In genomic region chr1:22804333-22804906, GRCh38 we compare ENCODE assay signal across 24 cellular contexts.
DNase-seq lines count a peak whose midpoint lies in the region; ATAC-seq, FAIRE-seq and TF ChIP-seq lines count a peak whose summit lies in the region.
"Had no signal": no experiment of that assay in that cellular context is flagged by ENCODE, and none has a peak within 500 bp of the region (broad histone marks: within the 10 kb centered on the region; RNA-seq: fewer than 3 reads in every experiment).

No MANE protein-coding gene starts in this region.

- no peaks in the 10 kb centered on the region for H3K36me3 Mint-ChIP-seq in Calu3 (ENCODE audit: insufficient read depth, unreplicated experiment)
- H3K36me3 Mint-ChIP-seq: CD4-positive, alpha-beta memory T cell had no signal

- no peak overlapping the region for H4K91ac ChIP-seq in H1 (replicated peaks; ENCODE audit: insufficient read length, low read length)
- H4K91ac ChIP-seq in mesenchymal stem cell (ENCODE audit: low read length) = no peak overlapping the region

- no peaks in the 10 kb centered on the region for H3K27me3 ChIP-seq in PC-3 (ENCODE audit: low read length)
- H3K27me3 ChIP-seq in H1 (replicated peaks in 1 of 4; ENCODE audit: control insufficient read depth in 3 of 4, extremely low read depth in 1 of 4, insufficient read depth in 3 of 4, low read length in 3 of 4) = no peaks in the 10 kb centered on the region
- peaks cover 0 to 23% of the 10 kb centered on the region in 2 experiments for H3K27me3 ChIP-seq in mesenchymal stem cell (ENCODE audit: control insufficient read depth in 1 of 2, insufficient read depth in 1 of 2, low read length in 2 of 2)
- H3K27me3 ChIP-seq: tibial nerve had no signal

- no peak overlapping the region for H3K4me3 ChIP-seq in PC-3 (ENCODE audit: low read length)
- H3K4me3 ChIP-seq in H1 (ENCODE audit: extremely low read depth in 1 of 4, insufficient read depth in 2 of 4, low read depth in 3 of 4, low read length in 4 of 4) = no peak overlapping the region
- H3K4me3 ChIP-seq in mesenchymal stem cell (ENCODE audit: insufficient read depth in 1 of 2, low read depth in 1 of 2, low read length in 2 of 2) = no peak overlapping the region
- H3K4me3 ChIP-seq: stomach, tibial nerve had no signal

- ATAC-seq in PC-3 = peak; percentile 45
- ATAC-seq: left lobe of liver, T-helper 17 cell had no signal

- no peaks in the 10 kb centered on the region for H3K36me3 ChIP-seq in PC-3 (ENCODE audit: low read depth, low read length)
- H3K36me3 ChIP-seq in H1 (ENCODE audit: control insufficient read depth in 2 of 4, insufficient read depth in 4 of 4, low read length in 3 of 4) = no peaks in the 10 kb centered on the region; a peak in 1 of 8 replicates
- H3K36me3 ChIP-seq in mesenchymal stem cell (ENCODE audit: control insufficient read depth in 1 of 2, insufficient read depth in 2 of 2, low read depth in 1 of 2, low read length in 2 of 2) = peaks cover 0 to 46% of the 10 kb centered on the region in 2 experiments
- H3K36me3 ChIP-seq: stomach, tibial nerve had no signal

- H3K79me1 ChIP-seq in H1 (ENCODE audit: low read depth, low read length) (no peaks in the 10 kb centered on the region), mesenchymal stem cell (replicated peaks; ENCODE audit: low read length, poor library complexity, severe bottlenecking) (peaks cover 52% of the 10 kb centered on the region)

- no peaks in the 10 kb centered on the region for H3K9me3 Mint-ChIP-seq in Calu3 (ENCODE audit: low read depth, unreplicated experiment)

- H3K23me2 ChIP-seq in H1 (ENCODE audit: low read depth, low read length) = peaks cover 4% of the 10 kb centered on the region; the same call in 1 of the 2 replicates

- no peak overlapping the region for H3K14ac ChIP-seq in H1 (ENCODE audit: insufficient read length)
- no peak overlapping the region for H3K14ac ChIP-seq in mesenchymal stem cell (ENCODE audit: low read length in 2 of 2)

- H3K4me1 Mint-ChIP-seq in Calu3 (ENCODE audit: low read depth, unreplicated experiment) = peaks cover 9% of the 10 kb centered on the region
- H3K4me1 Mint-ChIP-seq: CD4-positive, alpha-beta memory T cell; T-helper 17 cell had no signal

- H3K56ac ChIP-seq in H1 (replicated peaks; ENCODE audit: insufficient read length, low read depth, low read length) = no peak overlapping the region

- WGBS in H1 (ENCODE audit: extremely low coverage in 1 of 2, insufficient coverage in 1 of 2, insufficient read length in 1 of 2, insufficient replicate concordance in 2 of 2, low coverage in 1 of 2, low lambda C conversion rate in 2 of 2, missing lambda C conversion rate in 1 of 2), 2 experiments = 67% methylated on average over 7 of the region's 8 CpGs; no CpG with 5 or more reads in 1 of the 2 experiments
- 78% methylated on average over 7 of the region's 8 CpGs for WGBS in mesenchymal stem cell

- POLR2A ChIA-PET in PC-3 (lab: Charles Lee; ENCODE audit: unreplicated experiment) (no interaction called here), H1 (lab: Charles Lee; ENCODE audit: partially characterized antibody) (interaction anchor here (1.4 kb wide), 1 partner anchor 11 kb away, joined by 6 read pairs; no protein-coding TSS in a partner anchor)

- peak overlapping the region; percentile 13; the same call in 1 of the 2 replicates for H3K18ac ChIP-seq in H1 (ENCODE audit: extremely low read depth, low read length)
- no peak overlapping the region for H3K18ac ChIP-seq in mesenchymal stem cell (ENCODE audit: low read depth in 1 of 2, low read length in 2 of 2)

- BruUV-seq in PC-3 (replicated peaks; lab: Mats Ljungman, UMichigan) = no TSS peak
- no TSS peak for BruUV-seq in Calu3 (replicated peaks; lab: Mats Ljungman, UMichigan)

- H2AK5ac ChIP-seq in H1 (ENCODE audit: low read depth, low read length) (peak overlapping the region; percentile 43; the same call in 1 of the 2 replicates), mesenchymal stem cell (ENCODE audit: low read length, severe bottlenecking) (no peak overlapping the region)

- H2AFZ ChIP-seq in PC-3 (ENCODE audit: low read length) = no peak overlapping the region
- no peak overlapping the region for H2AFZ ChIP-seq in H1 (ENCODE audit: low read length)
- no peak overlapping the region for H2AFZ ChIP-seq in mesenchymal stem cell (ENCODE audit: low read depth, low read length)

- H2BK12ac ChIP-seq in H1 (ENCODE audit: low read depth, low read length) = peak overlapping the region; percentile 75; the same call in 1 of the 2 replicates
- no peak overlapping the region for H2BK12ac ChIP-seq in mesenchymal stem cell (ENCODE audit: low read length in 2 of 2)

- no peak for TF ChIP-seq EP300 in H1 (IDR thresholded peaks at IDR 0.05; ENCODE audit: borderline replicate concordance in 1 of 2, low read depth in 2 of 2, low read length in 2 of 2)

- H3K27ac Mint-ChIP-seq in Calu3 (ENCODE audit: unreplicated experiment) = no peak overlapping the region
- H3K27ac Mint-ChIP-seq: CD4-positive, alpha-beta memory T cell; T-helper 17 cell had no signal

- H3K27ac ChIP-seq in PC-3 (ENCODE audit: low read length) (no peak overlapping the region), H1 (ENCODE audit: low read depth, low read length) (no peak overlapping the region; the same call in 1 of the 2 replicates), mesenchymal stem cell (ENCODE audit: low read length, poor library complexity, severe bottlenecking) (no peak overlapping the region)
- H3K27ac ChIP-seq: stomach had no signal

- intact Hi-C loops in PC-3 (cut with micrococcal nuclease) (no loop called here), Calu3 (cut with micrococcal nuclease; ENCODE audit: unreplicated experiment) (no loop called here)

- H4K20me1 ChIP-seq in PC-3 (ENCODE audit: low read length) (no peaks in the 10 kb centered on the region), H1 (replicated peaks in 1 of 2; ENCODE audit: control insufficient read depth in 1 of 2, insufficient read depth in 2 of 2, low read length in 2 of 2) (no peaks in the 10 kb centered on the region)

- H3K23ac ChIP-seq in H1 (ENCODE audit: insufficient read length) (no peak overlapping the region), mesenchymal stem cell (ENCODE audit: low read length in 2 of 2) (no peak overlapping the region)

- H4K8ac ChIP-seq in H1 (ENCODE audit: extremely low read depth, insufficient read depth, low read length) = no peak overlapping the region
- no peak overlapping the region for H4K8ac ChIP-seq in mesenchymal stem cell (ENCODE audit: low read length)

- H3K27me3 Mint-ChIP-seq in Calu3 (ENCODE audit: unreplicated experiment) = no peaks in the 10 kb centered on the region

- H3K79me2 ChIP-seq in PC-3 (ENCODE audit: low read length) (no peaks in the 10 kb centered on the region), H1 (ENCODE audit: control insufficient read depth in 1 of 2, insufficient read depth in 2 of 2, low read length in 2 of 2) (no peaks in the 10 kb centered on the region)

- FAIRE-seq in H1 (lab: Jason Lieb, UNC) = no peak
- FAIRE-seq: GM12892 had no signal

- DNase-seq in Daoy (ENCODE audit: low read depth) (peak; percentile 30), PC-3 (peak; percentile 20), H1 (ENCODE audit: low read depth in 1 of 2, low spot score in 2 of 2) (no peak), mesenchymal stem cell (no peak), HT-29 (ENCODE audit: low spot score) (no peak), Calu3 (no peak), islet precursor cell (no peak)
- DNase-seq in activated CD8-positive, alpha-beta memory T cell treated with anti-CD3 and anti-CD28 coated beads, Interleukin-2, amount 50 U/mL, for 4 hours = no peak
- DNase-seq: activated CD4-positive, alpha-beta T cell treated with anti-CD3 and anti-CD28 coated beads for 4 hours; activated effector memory CD4-positive, alpha-beta T cell treated with anti-CD3 and anti-CD28 coated beads, Interleukin-2, amount 50 U/mL, for 16 hours; AML-193; CD4-positive, alpha-beta memory T cell; effector CD8-positive, alpha-beta T cell; erythroblast; foreskin melanocyte; H7; NCI-H1105 treated with DMSO at 0.1 percent for 48 hours; NCI-H1930; SK-N-SH; stomach; T-helper 17 cell had no signal

- H3K4me2 ChIP-seq in PC-3 (ENCODE audit: low read length) (no peak overlapping the region), H1 (ENCODE audit: insufficient read depth in 1 of 2, low read depth in 2 of 2, low read length in 2 of 2) (peak overlapping the region in 1 of 2 experiments; percentile 9; a peak in 1 of 4 replicates), mesenchymal stem cell (ENCODE audit: low read length, poor library complexity, severe bottlenecking) (no peak overlapping the region)
- H3K4me2 ChIP-seq: SK-N-SH had no signal

- H2BK120ac ChIP-seq in H1 (replicated peaks; ENCODE audit: low read depth, low read length) (no peak overlapping the region), mesenchymal stem cell (ENCODE audit: low read depth, low read length) (no peak overlapping the region)

- no peak overlapping the region for H4K5ac ChIP-seq in H1 (ENCODE audit: insufficient read length, low read depth, low read length)

- H3K9me3 ChIP-seq in PC-3 (ENCODE audit: low read length) = no peaks in the 10 kb centered on the region
- H3K9me3 ChIP-seq in H1 (ENCODE audit: insufficient read depth in 2 of 2, low read depth in 1 of 2, low read length in 1 of 2) = no peaks in the 10 kb centered on the region
- H3K9me3 ChIP-seq in mesenchymal stem cell (ENCODE audit: control insufficient read depth, low read length) = no peaks in the 10 kb centered on the region
- H3K9me3 ChIP-seq: SK-N-SH, stomach, tibial nerve had no signal

- H3K4me1 ChIP-seq in PC-3 (ENCODE audit: insufficient read depth, low read length) (peaks cover 30% of the 10 kb centered on the region), H1 (replicated peaks in 1 of 4; ENCODE audit: control insufficient read depth in 3 of 4, insufficient read depth in 4 of 4, low read length in 3 of 4) (peaks cover 9 to 48% (median 22%) of the 10 kb centered on the region in 4 experiments), mesenchymal stem cell (ENCODE audit: control insufficient read depth, insufficient read depth, low read depth, low read length) (peaks cover 31% of the 10 kb centered on the region)

- CTCF ChIA-PET in PC-3 (lab: Charles Lee) = no interaction called here
- CTCF ChIA-PET in H1 (lab: Charles Lee; ENCODE audit: partially characterized antibody) = interaction anchor here (0.7 to 4.5 kb wide), 8 partner anchors 10 to 129 kb away, joined by 3 to 17 read pairs (median 4); no protein-coding TSS in a partner anchor
- CTCF ChIA-PET in Calu3 (lab: Charles Lee) = interaction anchor here (0.5 to 0.6 kb wide), 2 partner anchors 15 to 748 kb away, joined by 3 to 7 read pairs; no protein-coding TSS in a partner anchor

- no peak overlapping the region for H3K9ac ChIP-seq in PC-3 (ENCODE audit: low read length)
- H3K9ac ChIP-seq in H1 (replicated peaks in 1 of 4; ENCODE audit: extremely low read depth in 1 of 4, low read depth in 3 of 4, low read length in 3 of 4) = no peak overlapping the region
- H3K9ac ChIP-seq in mesenchymal stem cell (ENCODE audit: low read length) = no peak overlapping the region
- H3K9ac ChIP-seq: SK-N-SH had no signal

- H2BK5ac ChIP-seq in H1 (ENCODE audit: low read depth, low read length) (0 out of 2 replicates have a peak overlapping the region, but pooled peaks have one; percentile 78), mesenchymal stem cell (ENCODE audit: low read depth, low read length, poor library complexity, severe bottlenecking) (no peak overlapping the region)

- TF ChIP-seq RAD21 in H1 (IDR thresholded peaks at IDR 0.05 in 1 of 2, conservative IDR thresholded peaks at IDR 0.05 in 1 of 2; ENCODE audit: low read depth in 2 of 2, low read length in 2 of 2) = no peak

- TF ChIP-seq POLR2A in H1 (IDR thresholded peaks at IDR 0.05; ENCODE audit: control extremely low read depth in 1 of 2, low read depth in 2 of 2, low read length in 2 of 2) = no peak

- H2BK20ac ChIP-seq in H1 (ENCODE audit: low read length) = peak overlapping the region; percentile 40

- H2BK15ac ChIP-seq in H1 (ENCODE audit: low read length) = no peak overlapping the region
- peak overlapping the region; percentile 1 for H2BK15ac ChIP-seq in mesenchymal stem cell (ENCODE audit: low read depth, poor library complexity, severe bottlenecking)

- H3F3A ChIP-seq in PC-3 (ENCODE audit: low read length, unreplicated experiment) = no peaks in the 10 kb centered on the region

- no peak for TF ChIP-seq CTCF in PC-3 (conservative IDR thresholded peaks at IDR 0.05; ENCODE audit: low read depth, low read length)
- no peak for TF ChIP-seq CTCF in H1 (IDR thresholded peaks at IDR 0.05; ENCODE audit: control extremely low read depth in 1 of 3, insufficient read depth in 1 of 3, low read depth in 1 of 3, low read length in 3 of 3)
- TF ChIP-seq CTCF in Calu3 (IDR thresholded peaks at IDR 0.05; ENCODE audit: unreplicated experiment) = no peak

- H3K4me3 Mint-ChIP-seq in Calu3 (ENCODE audit: low read depth, unreplicated experiment) = no peak overlapping the region
- H3K4me3 Mint-ChIP-seq: CD4-positive, alpha-beta memory T cell; T-helper 17 cell had no signal

- H3K9me2 ChIP-seq in PC-3 (replicated peaks; ENCODE audit: low read length) = no peaks in the 10 kb centered on the region
- H3K9me2 ChIP-seq: SK-N-SH had no signal

- H3K4ac ChIP-seq in H1 (replicated peaks; ENCODE audit: insufficient read length, low read depth, low read length) = no peak overlapping the region
- no peak overlapping the region for H3K4ac ChIP-seq in mesenchymal stem cell (ENCODE audit: low read depth in 1 of 2, low read length in 2 of 2)

Comparison
In these comparisons a context has a peak if more than half of its experiments do, and no peak if none do; other contexts are left out.
1. DNase-seq: peak in Daoy (single experiment) and PC-3 (single experiment); none in H1 (0 of 2), mesenchymal stem cell (single experiment), HT-29 (single experiment), Calu3 (single experiment), islet precursor cell (single experiment) and activated CD8-positive, alpha-beta memory T cell treated with anti-CD3 and anti-CD28 coated beads, Interleukin-2, amount 50 U/mL, for 4 hours (single experiment).